Comparison of ENCODE assay signal across 24 cellular contexts in the genomic region with DNA sequence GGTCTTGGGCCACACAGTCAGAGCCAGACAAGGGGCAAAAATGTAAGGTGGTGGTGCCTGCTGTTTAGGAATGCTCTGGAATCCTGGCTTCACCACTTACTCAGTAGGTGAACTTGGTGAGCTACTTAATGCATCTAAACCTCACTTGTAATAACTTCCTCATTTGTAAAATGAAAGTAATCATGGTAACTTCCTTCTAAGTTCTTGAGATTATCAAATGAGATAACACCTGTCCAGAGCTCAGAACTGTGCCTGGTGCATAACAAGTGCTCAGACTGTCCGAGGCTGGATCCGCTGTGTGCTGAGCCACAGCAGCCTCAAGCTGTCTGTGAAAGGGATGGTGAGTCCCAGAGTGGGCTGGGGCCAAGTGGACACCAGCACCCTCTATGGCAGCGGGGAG.
"Had no signal": no experiment of that assay in that cellular context is flagged by ENCODE, and none has a peak within 500 bp of the region (broad histone marks: within the 10 kb centered on the region; RNA-seq: fewer than 3 reads in every experiment).

No MANE protein-coding gene starts in this region.

- H3K4me1 Mint-ChIP-seq: activated CD4-positive, alpha-beta T cell treated with anti-CD3 and anti-CD28 coated beads, Interleukin-2, amount 10 ng/mL, durations not matched to agents 24 days and 14 days; activated T-helper 17 cell treated with anti-CD3 and anti-CD28 coated beads, Interleukin-2, amount 50 U/mL, for 72 hours; stimulated activated naive CD8-positive, alpha-beta T cell treated with anti-CD3 and anti-CD28 coated beads, Interleukin-15, amount 100 ng/mL, for 72 hours had no signal

- H3K9me3 Mint-ChIP-seq: activated CD4-positive, alpha-beta memory T cell treated with anti-CD3 and anti-CD28 coated beads, Interleukin-2, amount 10 ng/mL, durations not matched to agents 7 days and 5 days; activated CD4-positive, alpha-beta T cell treated with anti-CD3 and anti-CD28 coated beads, Interleukin-2, amount 10 ng/mL, durations not matched to agents 24 days and 14 days; activated T-cell treated with anti-CD3 and anti-CD28 coated beads, Interleukin-2, amount 50 U/mL, for 4 hours; activated T-helper 17 cell treated with anti-CD3 and anti-CD28 coated beads, Interleukin-2, amount 50 U/mL, for 72 hours; effector memory CD8-positive, alpha-beta T cell; naive thymus-derived CD4-positive, alpha-beta T cell; stimulated activated naive CD8-positive, alpha-beta T cell treated with anti-CD3 and anti-CD28 coated beads, Interleukin-15, amount 100 ng/mL, for 72 hours; type B pancreatic cell had no signal

- H3K4me3 ChIP-seq: coronary artery, gastroesophageal sphincter, spleen, vagina had no signal

- FAIRE-seq: astrocyte, keratinocyte had no signal

- H3K9me3 ChIP-seq: gastroesophageal sphincter, spleen, vagina had no signal

- H3K4me1 ChIP-seq: spleen had no signal

- H3K27ac Mint-ChIP-seq: activated CD4-positive, alpha-beta memory T cell treated with anti-CD3 and anti-CD28 coated beads, Interleukin-2, amount 10 ng/mL, durations not matched to agents 7 days and 5 days; activated CD4-positive, alpha-beta T cell treated with anti-CD3 and anti-CD28 coated beads, Interleukin-2, amount 10 ng/mL, durations not matched to agents 24 days and 14 days; activated T-helper 17 cell treated with anti-CD3 and anti-CD28 coated beads, Interleukin-2, amount 50 U/mL, for 72 hours; effector memory CD8-positive, alpha-beta T cell; naive thymus-derived CD4-positive, alpha-beta T cell; stimulated activated naive CD8-positive, alpha-beta T cell treated with anti-CD3 and anti-CD28 coated beads, Interleukin-15, amount 100 ng/mL, for 72 hours; type B pancreatic cell had no signal

- H3K36me3 Mint-ChIP-seq: naive thymus-derived CD4-positive, alpha-beta T cell; type B pancreatic cell had no signal

- DNase-seq: activated CD4-positive, alpha-beta memory T cell treated with anti-CD3 and anti-CD28 coated beads, Interleukin-2, amount 10 ng/mL, durations not matched to agents 7 days and 5 days; activated CD4-positive, CD25-positive, alpha-beta regulatory T cell treated with anti-CD3 and anti-CD28 coated beads, Interleukin-2, amount 50 U/mL, for 72 hours; activated gamma-delta T cell treated with Interleukin-2 at 50 U/mL for 16 hours; activated naive CD4-positive, alpha-beta T cell treated with anti-CD3 and anti-CD28 coated beads, Interleukin-2, amount 50 U/mL, for 16 hours; activated T-cell treated with anti-CD3 and anti-CD28 coated beads, Interleukin-2, amount 50 U/mL, for 4 hours; amniotic stem cell; brain microvascular endothelial cell; effector memory CD8-positive, alpha-beta T cell; hippocampal formation; midbrain; naive thymus-derived CD4-positive, alpha-beta T cell; right cardiac atrium; spleen; stimulated activated CD4-positive, alpha-beta T cell treated with anti-CD3 and anti-CD28 coated beads, Interleukin-2, amount 100 ng/mL, for 48 hours; stimulated activated naive CD8-positive, alpha-beta T cell treated with anti-CD3 and anti-CD28 coated beads, Interleukin-15, amount 100 ng/mL, for 72 hours; substantia nigra had no signal

- H3K27ac ChIP-seq: brain microvascular endothelial cell, coronary artery, gastroesophageal sphincter, spleen, vagina had no signal

- H3K27me3 ChIP-seq: brain microvascular endothelial cell, gastroesophageal sphincter, spleen, vagina had no signal

- H3K27me3 Mint-ChIP-seq: activated CD4-positive, alpha-beta memory T cell treated with anti-CD3 and anti-CD28 coated beads, Interleukin-2, amount 10 ng/mL, durations not matched to agents 7 days and 5 days; activated CD4-positive, alpha-beta T cell treated with anti-CD3 and anti-CD28 coated beads, Interleukin-2, amount 10 ng/mL, durations not matched to agents 24 days and 14 days; type B pancreatic cell had no signal

- H3K36me3 ChIP-seq: brain microvascular endothelial cell, gastroesophageal sphincter, spleen, vagina had no signal

- ATAC-seq: activated T-cell treated with anti-CD3 and anti-CD28 coated beads, Interleukin-2, amount 50 U/mL, for 4 hours; activated T-helper 17 cell treated with anti-CD3 and anti-CD28 coated beads, Interleukin-2, amount 50 U/mL, for 72 hours; effector memory CD8-positive, alpha-beta T cell; gastroesophageal sphincter; naive thymus-derived CD4-positive, alpha-beta T cell; right cardiac atrium; stimulated activated naive CD8-positive, alpha-beta T cell treated with anti-CD3 and anti-CD28 coated beads, Interleukin-15, amount 100 ng/mL, for 72 hours had no signal

- H3K4me3 Mint-ChIP-seq: activated CD4-positive, alpha-beta memory T cell treated with anti-CD3 and anti-CD28 coated beads, Interleukin-2, amount 10 ng/mL, durations not matched to agents 7 days and 5 days; activated CD4-positive, alpha-beta T cell treated with anti-CD3 and anti-CD28 coated beads, Interleukin-2, amount 10 ng/mL, durations not matched to agents 24 days and 14 days; activated T-cell treated with anti-CD3 and anti-CD28 coated beads, Interleukin-2, amount 50 U/mL, for 4 hours; activated T-helper 17 cell treated with anti-CD3 and anti-CD28 coated beads, Interleukin-2, amount 50 U/mL, for 72 hours; effector memory CD8-positive, alpha-beta T cell; naive thymus-derived CD4-positive, alpha-beta T cell; stimulated activated naive CD8-positive, alpha-beta T cell treated with anti-CD3 and anti-CD28 coated beads, Interleukin-15, amount 100 ng/mL, for 72 hours; type B pancreatic cell had no signal
